ENCODE assay signal across 1 cellular context in the genomic region with DNA sequence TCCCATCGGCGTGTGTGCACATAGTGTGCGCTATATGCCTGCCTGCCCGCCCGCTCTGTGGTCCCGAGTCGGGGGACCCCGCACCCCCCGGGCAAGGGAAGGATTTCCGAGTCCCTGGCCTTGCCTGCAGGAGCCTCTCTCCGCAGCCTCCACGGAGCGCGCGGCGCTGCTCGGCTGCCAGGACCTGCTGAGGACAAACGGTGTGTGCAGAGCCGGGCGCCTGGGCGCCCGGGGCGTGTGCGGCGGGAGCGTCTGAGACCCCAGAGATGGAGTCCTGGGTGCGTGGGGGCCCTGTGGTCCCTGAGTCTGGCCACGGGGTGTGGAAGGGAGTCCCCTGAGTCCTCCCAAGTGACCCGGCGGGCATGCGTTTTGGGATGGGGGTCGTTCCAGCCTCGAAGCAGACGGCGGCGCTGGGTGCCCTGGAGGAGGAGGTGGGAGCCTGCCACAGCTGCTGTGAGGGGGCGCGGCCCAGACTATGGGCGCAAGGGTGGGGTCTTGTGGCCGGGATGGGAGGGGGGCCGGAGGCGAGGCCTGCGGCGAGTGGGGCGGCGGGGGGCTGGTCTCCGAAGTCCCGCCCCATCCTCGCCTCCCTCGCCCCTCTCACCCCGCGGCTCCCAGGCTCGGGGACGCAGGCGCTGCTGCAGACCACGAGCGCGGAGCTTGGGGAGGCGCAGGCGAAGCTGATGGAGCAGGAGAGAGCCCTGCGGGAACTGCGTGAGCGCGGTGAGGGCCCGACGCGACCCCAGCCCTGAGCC.
TF ChIP-seq lines count a peak whose summit lies in the region.

No MANE protein-coding gene starts in this region.

TF ChIP-seq in IMR-90, 13 proteins besides CTCF, POLR2A, EP300 and RAD21:
- TF ChIP-seq, protein P1, sequence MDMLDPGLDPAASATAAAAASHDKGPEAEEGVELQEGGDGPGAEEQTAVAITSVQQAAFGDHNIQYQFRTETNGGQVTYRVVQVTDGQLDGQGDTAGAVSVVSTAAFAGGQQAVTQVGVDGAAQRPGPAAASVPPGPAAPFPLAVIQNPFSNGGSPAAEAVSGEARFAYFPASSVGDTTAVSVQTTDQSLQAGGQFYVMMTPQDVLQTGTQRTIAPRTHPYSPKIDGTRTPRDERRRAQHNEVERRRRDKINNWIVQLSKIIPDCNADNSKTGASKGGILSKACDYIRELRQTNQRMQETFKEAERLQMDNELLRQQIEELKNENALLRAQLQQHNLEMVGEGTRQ (IDR thresholded peaks at IDR 0.05; ENCODE audit: low read depth, low read length): no peak
- TF ChIP-seq CHD1 (IDR thresholded peaks at IDR 0.05; ENCODE audit: low read depth, low read length) (no peak), FOS (IDR thresholded peaks at IDR 0.05; ENCODE audit: low read depth, low read length) (no peak), NFE2L2 (IDR thresholded peaks at IDR 0.05; ENCODE audit: low read depth, low read length) (no peak), MAFK (IDR thresholded peaks at IDR 0.05; ENCODE audit: low read depth, low read length) (no peak), MXI1 (IDR thresholded peaks at IDR 0.05; ENCODE audit: borderline replicate concordance, low read depth, low read length) (no peak), RCOR1 (IDR thresholded peaks at IDR 0.05; ENCODE audit: insufficient replicate concordance, low read length) (no peak), ELK1 (IDR thresholded peaks at IDR 0.05; ENCODE audit: borderline replicate concordance, low read depth, low read length) (no peak), RFX5 (IDR thresholded peaks at IDR 0.05; ENCODE audit: low read depth, low read length) (no peak), MAZ (IDR thresholded peaks at IDR 0.05; ENCODE audit: borderline replicate concordance, low read depth, low read length) (no peak), CEBPB (IDR thresholded peaks at IDR 0.05; ENCODE audit: low read depth, low read length) (no peak)
TF ChIP-seq in IMR-90: peak in this region for 0.
